19 cellular contexts compared by ENCODE assay signal in genomic region chr1:119794856-119795255, GRCh38. TPM values are rescaled to one million over a fixed set of nuclear protein-coding genes. Genes with fewer than 3 reads are reported as not detected.
DNase-seq lines count a peak whose midpoint lies in the region; FAIRE-seq and TF ChIP-seq lines count a peak whose summit lies in the region.
"Had no signal": no experiment of that assay in that cellular context is flagged by ENCODE, and none has a peak within 500 bp of the region (broad histone marks: within the 10 kb centered on the region; RNA-seq: fewer than 3 reads in every experiment).

No MANE protein-coding gene starts in this region.

- H3K36me3 Mint-ChIP-seq in mesothelial cell of epicardium = no peaks in the 10 kb centered on the region

- no peaks in the 10 kb centered on the region for H3K27me3 ChIP-seq in stomach smooth muscle (ENCODE audit: control insufficient read depth in 1 of 2, insufficient read depth in 2 of 2, low read length in 2 of 2)
- H3K27me3 ChIP-seq: Peyer's patch had no signal

- no peak for TF ChIP-seq CTCF in mesothelial cell of epicardium (IDR thresholded peaks at IDR 0.05; ENCODE audit: unreplicated experiment)

- intact Hi-C loops in posterior cingulate gyrus (cut with DNase I) = loop anchor here (10.0 kb wide), 1 partner anchor 80 kb away; no protein-coding TSS in a partner anchor

- H3K27ac Mint-ChIP-seq in mesothelial cell of epicardium = peak overlapping the region; percentile 75

- peaks cover 42% of the 10 kb centered on the region for H3K4me1 Mint-ChIP-seq in mesothelial cell of epicardium

- H3K36me3 ChIP-seq in stomach smooth muscle (ENCODE audit: control insufficient read depth in 2 of 2, insufficient read depth in 2 of 2, low read length in 2 of 2) = no peaks in the 10 kb centered on the region
- H3K36me3 ChIP-seq: Peyer's patch had no signal

- no peaks in the 10 kb centered on the region for H3K9me3 Mint-ChIP-seq in mesothelial cell of epicardium

- peak overlapping the region; percentile 58 for H3K27ac ChIP-seq in stomach smooth muscle (ENCODE audit: low read length)
- H3K27ac ChIP-seq: C4-2B, Peyer's patch had no signal

- H3K4me3 ChIP-seq in stomach smooth muscle (ENCODE audit: low read length in 2 of 2) = no peak overlapping the region
- H3K4me3 ChIP-seq: Peyer's patch had no signal

- H3K4me1 ChIP-seq in stomach smooth muscle (ENCODE audit: control insufficient read depth, insufficient read depth, low read length) = peaks cover 32% of the 10 kb centered on the region

- H3K9ac ChIP-seq in stomach smooth muscle (ENCODE audit: low read length in 2 of 2) = no peak overlapping the region

- no peaks in the 10 kb centered on the region for H3K9me3 ChIP-seq in stomach smooth muscle (ENCODE audit: control insufficient read depth in 2 of 2, low read length in 2 of 2)
- H3K9me3 ChIP-seq: Peyer's patch had no signal

- DNase-seq in amniotic epithelial cell (ENCODE audit: low read depth) = peak; percentile 91
- peak; percentile 14 for DNase-seq in fibroblast of peridontal ligament (ENCODE audit: extremely low read depth)
- no peak for DNase-seq in mesothelial cell of epicardium (ENCODE audit: low spot score in 2 of 2, unreplicated experiment in 2 of 2)
- no peak for DNase-seq in NCI-H526 treated with DMSO at 0.1 percent for 48 hours (lab: John Stamatoyannopoulos, UW)
- DNase-seq in posterior cingulate gyrus = no peak
- DNase-seq in RCC 7860 (ENCODE audit: low spot score) = no peak
- DNase-seq: COR-L47; NCI-H1930; NCI-H226; NCI-H748 treated with DMSO at 0.1 percent for 48 hours; NK-92 treated with Interleukin-12 subunit alpha and Interleukin-12 subunit beta, amount 100 ng/mL, for 24 hours; Peyer's patch had no signal

- no peak overlapping the region for H3K4me3 Mint-ChIP-seq in mesothelial cell of epicardium

- no peaks in the 10 kb centered on the region for H3K27me3 Mint-ChIP-seq in mesothelial cell of epicardium (ENCODE audit: low read depth)

- FAIRE-seq in RCC 7860 (lab: Jason Lieb, UNC) = no peak
- FAIRE-seq: G401.6, H54 had no signal

RNA-seq across cellular contexts. Expression of gene REG4, which starts 16.4 kb away (rescaled TPM):
- 0.16 to 0.29 TPM in 2 of 3 replicates, not detected in the other for total RNA-seq in mesothelial cell of epicardium
- total RNA-seq: Right ventricle myocardium inferior, SK-MEL-5 had no signal

RNA-seq across cellular contexts. Expression of gene HMGCS2, which starts 26.2 kb away (rescaled TPM):
- 0.47 to 1.4 TPM (median 0.51 TPM) in 3 replicates for total RNA-seq in mesothelial cell of epicardium
- total RNA-seq: M059J, SK-MEL-5 had no signal

Comparison
In these comparisons a context has a peak if more than half of its experiments do, and no peak if none do; other contexts are left out.
1. DNase-seq: peak in amniotic epithelial cell (single experiment) and fibroblast of peridontal ligament (single experiment); none in mesothelial cell of epicardium (0 of 2), NCI-H526 treated with DMSO at 0.1 percent for 48 hours (single experiment), posterior cingulate gyrus (0 of 10) and RCC 7860 (single experiment).